In genomic region chr10:73999703-74000102, GRCh38 we compare ENCODE assay signal across 8 cellular contexts. TPM values are rescaled to one million over a fixed set of nuclear protein-coding genes. Genes with fewer than 3 reads are reported as not detected.
DNase-seq lines count a peak whose midpoint lies in the region; ATAC-seq and TF ChIP-seq lines count a peak whose summit lies in the region.

No MANE protein-coding gene starts in this region.

- H3K27ac ChIP-seq in gastrocnemius medialis = peak overlapping the region; percentile 86 to 97 (median 92)

- no peak for TF ChIP-seq CTCF in GM12875 (IDR thresholded peaks at IDR 0.05; ENCODE audit: borderline replicate concordance, insufficient read depth, low read depth, low read length)
- no peak for TF ChIP-seq CTCF in activated B cell treated with CpG ODN at 0.5 μM for 24 hours (IDR thresholded peaks at IDR 0.05)
- no peak for TF ChIP-seq CTCF in glutamatergic neuron (IDR thresholded peaks at IDR 0.05; ENCODE audit: partially characterized antibody, unreplicated experiment)
- no peak for TF ChIP-seq CTCF in gastrocnemius medialis (IDR thresholded peaks at IDR 0.05 in 4 of 5, conservative IDR thresholded peaks at IDR 0.05 in 1 of 5)

- POLR2A ChIA-PET in activated B cell treated with CpG ODN at 0.5 μM for 24 hours (lab: Charles Lee) = interaction anchor here (0.9 to 1.3 kb wide), 3 partner anchors 41 to 269 kb away, joined by 3 to 5 read pairs (median 3); no protein-coding TSS in a partner anchor

- in situ Hi-C loops in gastrocnemius medialis (cut with MboI; ENCODE audit: low sequenced_read_pairs in 4 of 4) = no loop called here

- H3K4me3 ChIP-seq in GM12875 (ENCODE audit: low read depth, low read length) (peak overlapping the region; percentile 95), gastrocnemius medialis (peak overlapping the region; percentile 77 to 88 (median 86))

- no peak for ATAC-seq in activated B cell treated with CpG ODN at 0.5 μM for 24 hours (ENCODE audit: low read depth)
- ATAC-seq in gastrocnemius medialis = no peak
- no peak for ATAC-seq in GM21825 (IDR thresholded peaks at IDR 0.05; ENCODE audit: unreplicated experiment)

- H3K4me1 Mint-ChIP-seq in activated B cell treated with CpG ODN at 0.5 μM for 24 hours = peaks cover 38% of the 10 kb centered on the region
- H3K4me1 Mint-ChIP-seq in glutamatergic neuron (ENCODE audit: low read depth, unreplicated experiment) = peaks cover 10% of the 10 kb centered on the region

- H3K27me3 Mint-ChIP-seq in activated B cell treated with CpG ODN at 0.5 μM for 24 hours = no peaks in the 10 kb centered on the region
- peaks cover 7% of the 10 kb centered on the region for H3K27me3 Mint-ChIP-seq in glutamatergic neuron (ENCODE audit: unreplicated experiment)

- H3K27me3 ChIP-seq in gastrocnemius medialis = no peaks in the 10 kb centered on the region

- peak overlapping the region; percentile 96 for H3K4me3 Mint-ChIP-seq in activated B cell treated with CpG ODN at 0.5 μM for 24 hours
- peak overlapping the region; percentile 95 for H3K4me3 Mint-ChIP-seq in glutamatergic neuron (ENCODE audit: unreplicated experiment)

- TF ChIP-seq POLR2A in gastrocnemius medialis (IDR thresholded peaks at IDR 0.05) = no peak

- H3K27ac Mint-ChIP-seq in activated B cell treated with CpG ODN at 0.5 μM for 24 hours = peak overlapping the region; percentile 76
- H3K27ac Mint-ChIP-seq in glutamatergic neuron (ENCODE audit: unreplicated experiment) = peak overlapping the region; percentile 14

- H3K36me3 Mint-ChIP-seq in activated B cell treated with CpG ODN at 0.5 μM for 24 hours (ENCODE audit: low read depth) (peaks cover 4% of the 10 kb centered on the region), glutamatergic neuron (ENCODE audit: unreplicated experiment) (no peaks in the 10 kb centered on the region)

- H3K9me3 Mint-ChIP-seq in activated B cell treated with CpG ODN at 0.5 μM for 24 hours (no peaks in the 10 kb centered on the region), glutamatergic neuron (ENCODE audit: unreplicated experiment) (peaks cover 10% of the 10 kb centered on the region)

- H3K4me1 ChIP-seq in gastrocnemius medialis = peaks cover 40 to 46% of the 10 kb centered on the region in 2 donors

- no peaks in the 10 kb centered on the region for H3K9me3 ChIP-seq in gastrocnemius medialis

- H3K36me3 ChIP-seq in gastrocnemius medialis = no peaks in the 10 kb centered on the region

- no peak for DNase-seq in activated B cell treated with CpG ODN at 0.5 μM for 24 hours
- DNase-seq in glutamatergic neuron = no peak
- DNase-seq in gastrocnemius medialis = no peak
- no peak for DNase-seq in NCI-H2227 treated with DMSO at 0.1 percent for 48 hours (lab: John Stamatoyannopoulos, UW)
- no peak for DNase-seq in cerebellar nuclear complex (lab: John Stamatoyannopoulos, UW)
- no peak for DNase-seq in islet precursor cell

- intact Hi-C loops in activated B cell treated with CpG ODN at 0.5 μM for 24 hours (cut with micrococcal nuclease) (loop anchor here (2.0 to 5.0 kb wide), 5 partner anchors 83 to 1233 kb away; partner anchors contain the start of genes KAT6B and NDST2), gastrocnemius medialis (cut with DNase I; ENCODE audit: low total_unique reads) (loop anchor here (2.0 to 5.0 kb wide), 5 partner anchors 39 to 153 kb away; partner anchors contain the start of genes ADK and AP3M1)

- CTCF ChIA-PET in activated B cell treated with CpG ODN at 0.5 μM for 24 hours (lab: Charles Lee) = interaction anchor here (1.0 kb wide), 2 partner anchors 82 to 120 kb away, joined by 3 to 4 read pairs; no protein-coding TSS in a partner anchor

RNA-seq across cellular contexts. Expression of gene VCL, which starts 1.8 kb away (rescaled TPM):
- total RNA-seq in activated B cell treated with CpG ODN at 0.5 μM for 24 hours (21.3 and 25.8 TPM in 2 replicates), glutamatergic neuron (ENCODE audit: unreplicated experiment) (42.1 TPM), gastrocnemius medialis (100 to 1,000 TPM; 129 to 299 (median 210) TPM)
